ENCODE assay signal across 7 cellular contexts in the genomic region with DNA sequence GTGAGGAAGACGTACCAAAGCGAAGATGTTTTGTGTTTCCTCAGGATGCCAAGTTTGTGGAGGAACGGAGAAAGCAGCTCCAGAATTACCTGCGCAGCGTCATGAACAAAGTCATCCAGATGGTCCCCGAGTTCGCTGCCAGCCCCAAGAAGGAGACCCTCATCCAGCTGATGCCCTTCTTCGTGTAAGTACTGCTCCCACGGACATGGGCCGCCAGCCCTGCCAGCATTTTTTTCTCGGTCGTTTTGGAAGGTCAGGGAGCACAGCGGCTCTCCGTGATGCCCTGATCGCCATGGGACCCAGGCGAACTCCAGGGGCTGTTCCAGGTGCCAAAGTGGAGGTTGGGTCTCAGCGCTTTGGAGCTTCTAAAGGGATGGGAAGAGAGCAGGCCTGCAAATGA.
"Had no signal": no experiment of that assay in that cellular context is flagged by ENCODE, and none has a peak within 500 bp of the region (broad histone marks: within the 10 kb centered on the region; RNA-seq: fewer than 3 reads in every experiment).

No MANE protein-coding gene starts in this region.

- H3K9me3 ChIP-seq: HAP-1 had no signal

- ATAC-seq: HCT116 had no signal

- H3K4me3 ChIP-seq: GM23248, HAP-1 had no signal

- H3K36me3 ChIP-seq: HAP-1 had no signal

- H3K4me3 Mint-ChIP-seq: HFFc6 had no signal

- H3K27ac Mint-ChIP-seq: HFFc6 had no signal

- H3K4me1 ChIP-seq: HAP-1 had no signal

- H3K27ac ChIP-seq: GM23248 had no signal

- DNase-seq: GM23248, GOT3, H7, HFFc6, IMR-90 had no signal

- H3K9me3 Mint-ChIP-seq: HFFc6 had no signal
